20 cellular contexts compared by ENCODE assay signal in genomic region chr21:15298306-15298705, GRCh38.
DNase-seq lines count a peak whose midpoint lies in the region; ATAC-seq, FAIRE-seq and TF ChIP-seq lines count a peak whose summit lies in the region.
"Had no signal": no experiment of that assay in that cellular context is flagged by ENCODE, and none has a peak within 500 bp of the region (broad histone marks: within the 10 kb centered on the region; RNA-seq: fewer than 3 reads in every experiment).

No MANE protein-coding gene starts in this region.

- POLR2A ChIA-PET in K562 (lab: Yijun Ruan, JAX): interaction anchor here (0.6 kb wide), 1 partner anchor 620 kb away, joined by 3 read pairs; no protein-coding TSS in a partner anchor
- POLR2A ChIA-PET in endothelial cell of umbilical vein (lab: Charles Lee): no interaction called here
- POLR2A ChIA-PET in PC-3 (lab: Charles Lee; ENCODE audit: unreplicated experiment): no interaction called here

- in situ Hi-C loops in K562 (cut with MboI): loop anchor here (25.0 kb wide), 1 partner anchor 886 kb away; no protein-coding TSS in a partner anchor

- no peak overlapping the region for H3K4me3 Mint-ChIP-seq in neural crest cell
- H3K4me3 Mint-ChIP-seq: CD4-positive, CD25-positive, alpha-beta regulatory T cell; CD8-positive, alpha-beta T cell; HFFc6 had no signal

- peaks cover 0 to 4% of the 10 kb centered on the region in 2 experiments; a peak in 1 of 5 replicates for H3K4me1 ChIP-seq in K562 (replicated peaks in 1 of 2; ENCODE audit: control insufficient read depth in 2 of 2, insufficient read depth in 2 of 2, low read length in 2 of 2)
- H3K4me1 ChIP-seq in endothelial cell of umbilical vein (ENCODE audit: control insufficient read depth, extremely low read depth, insufficient read depth, low read length): peaks cover 7% of the 10 kb centered on the region
- peaks cover 13% of the 10 kb centered on the region; the same call in 1 of the 2 replicates for H3K4me1 ChIP-seq in PC-3 (ENCODE audit: insufficient read depth, low read length)
- H3K4me1 ChIP-seq: HAP-1 had no signal

- H3K36me3 ChIP-seq in K562 (ENCODE audit: control insufficient read depth, insufficient read depth, low read length) (no peaks in the 10 kb centered on the region), bronchial epithelial cell (ENCODE audit: control insufficient read depth, insufficient read depth, low read length) (no peaks in the 10 kb centered on the region), endothelial cell of umbilical vein (ENCODE audit: control insufficient read depth in 2 of 2, extremely low read depth in 1 of 2, insufficient read depth in 2 of 2, low read length in 2 of 2) (no peaks in the 10 kb centered on the region), PC-3 (ENCODE audit: low read depth, low read length) (no peaks in the 10 kb centered on the region)
- H3K36me3 ChIP-seq: HAP-1 had no signal

- peaks cover 29% of the 10 kb centered on the region for H3K4me1 Mint-ChIP-seq in neural crest cell
- H3K4me1 Mint-ChIP-seq: CD4-positive, CD25-positive, alpha-beta regulatory T cell had no signal

- H3K9me3 Mint-ChIP-seq in neural crest cell: peaks cover 12% of the 10 kb centered on the region
- H3K9me3 Mint-ChIP-seq: HFFc6 had no signal

- H3K9me3 ChIP-seq in K562 (replicated peaks; ENCODE audit: control insufficient read depth, insufficient read depth, low read depth, low read length) (no peaks in the 10 kb centered on the region), endothelial cell of umbilical vein (replicated peaks; ENCODE audit: control insufficient read depth, insufficient read depth, low read length) (no peaks in the 10 kb centered on the region), PC-3 (ENCODE audit: low read length) (no peaks in the 10 kb centered on the region)
- H3K9me3 ChIP-seq: HAP-1 had no signal

- H3K4me3 ChIP-seq in K562 (no peak overlapping the region), bronchial epithelial cell (ENCODE audit: low read depth, low read length) (no peak overlapping the region), endothelial cell of umbilical vein (replicated peaks in 1 of 3; ENCODE audit: insufficient read depth in 1 of 3, low read depth in 1 of 3, low read length in 3 of 3) (no peak overlapping the region), PC-3 (ENCODE audit: low read length) (no peak overlapping the region)
- H3K4me3 ChIP-seq: HAP-1 had no signal

- BruUV-seq in K562 (replicated peaks; lab: Mats Ljungman, UMichigan) (no TSS peak), endothelial cell of umbilical vein (replicated peaks; lab: Mats Ljungman, UMichigan) (no TSS peak), PC-3 (replicated peaks; lab: Mats Ljungman, UMichigan) (no TSS peak)

- CTCF ChIA-PET in K562 (lab: Yijun Ruan, JAX; ENCODE audit: low intra/inter-chr PET ratio) (no interaction called here), endothelial cell of umbilical vein (lab: Charles Lee) (no interaction called here), PC-3 (lab: Charles Lee) (no interaction called here)

- H3K27ac Mint-ChIP-seq in neural crest cell (ENCODE audit: unreplicated experiment): peak overlapping the region; percentile 8
- H3K27ac Mint-ChIP-seq: CD4-positive, CD25-positive, alpha-beta regulatory T cell; CD8-positive, alpha-beta T cell; HFFc6 had no signal

- ATAC-seq in K562 (no peak), HG03025 (IDR thresholded peaks at IDR 0.05; ENCODE audit: low FRiP score, unreplicated experiment) (no peak), PC-3 (no peak)
- ATAC-seq: CD8-positive, alpha-beta T cell had no signal

- FAIRE-seq in K562 (lab: Jason Lieb, UNC): no peak
- peak; percentile 64 for FAIRE-seq in bronchial epithelial cell (lab: Jason Lieb, UNC)
- FAIRE-seq in endothelial cell of umbilical vein (lab: Jason Lieb, UNC): peak; percentile 70
- FAIRE-seq: G401.6, GM12892, H54 had no signal

- peaks cover 18% of the 10 kb centered on the region for H3K36me3 Mint-ChIP-seq in neural crest cell (ENCODE audit: low read depth)
- H3K36me3 Mint-ChIP-seq: CD4-positive, CD25-positive, alpha-beta regulatory T cell; CD8-positive, alpha-beta T cell had no signal

- H4K20me1 ChIP-seq in K562 (replicated peaks; ENCODE audit: control insufficient read depth, insufficient read depth, low read length) (no peaks in the 10 kb centered on the region), endothelial cell of umbilical vein (replicated peaks; ENCODE audit: control insufficient read depth, extremely low read depth, insufficient read depth, low read length) (no peaks in the 10 kb centered on the region), PC-3 (ENCODE audit: low read length) (no peaks in the 10 kb centered on the region)

- H3K27me3 Mint-ChIP-seq in neural crest cell (ENCODE audit: low read depth): no peaks in the 10 kb centered on the region
- H3K27me3 Mint-ChIP-seq: CD4-positive, CD25-positive, alpha-beta regulatory T cell had no signal

- no peak for TF ChIP-seq RAD21 in K562 (CRISPR knock-in tag; conservative IDR thresholded peaks at IDR 0.05 in 1 of 2, IDR thresholded peaks at IDR 0.05 in 1 of 2)

- no peak overlapping the region for H3K27ac ChIP-seq in K562 (ENCODE audit: extremely low read depth, low read depth, low read length)
- H3K27ac ChIP-seq in endothelial cell of umbilical vein (ENCODE audit: insufficient read depth, low read depth, low read length): no peak overlapping the region
- no peak overlapping the region for H3K27ac ChIP-seq in PC-3 (ENCODE audit: low read length)
- H3K27ac ChIP-seq: C4-2B had no signal

- TF ChIP-seq POLR2A in K562 (conservative IDR thresholded peaks at IDR 0.05): no peak
- TF ChIP-seq POLR2A in endothelial cell of umbilical vein (IDR thresholded peaks at IDR 0.05; ENCODE audit: low read depth, low read length): no peak

- H3K4me2 ChIP-seq in K562 (ENCODE audit: insufficient read depth, low read length) (no peak overlapping the region), endothelial cell of umbilical vein (ENCODE audit: insufficient read depth, low read length) (no peak overlapping the region), PC-3 (ENCODE audit: low read length) (no peak overlapping the region)

- no peak overlapping the region for H3K9ac ChIP-seq in K562 (ENCODE audit: insufficient read depth in 1 of 2, low read depth in 2 of 2, low read length in 2 of 2)
- no peak overlapping the region for H3K9ac ChIP-seq in endothelial cell of umbilical vein (replicated peaks; ENCODE audit: extremely low read depth, insufficient read depth, low read length)
- no peak overlapping the region for H3K9ac ChIP-seq in PC-3 (ENCODE audit: low read length)

- dilution Hi-C loops in endothelial cell of umbilical vein (cut with MboI; ENCODE audit: extremely low pct_ligation_motif_present, low sequenced_read_pairs): no loop called here

- H3K27me3 ChIP-seq in K562 (ENCODE audit: control insufficient read depth in 2 of 2, insufficient read depth in 2 of 2, low read length in 2 of 2) (no peaks in the 10 kb centered on the region), bronchial epithelial cell (ENCODE audit: control insufficient read depth, insufficient read depth, low read length) (no peaks in the 10 kb centered on the region), endothelial cell of umbilical vein (ENCODE audit: control insufficient read depth in 2 of 2, insufficient read depth in 2 of 2, low read length in 2 of 2) (no peaks in the 10 kb centered on the region), PC-3 (ENCODE audit: low read length) (no peaks in the 10 kb centered on the region)

- no peaks in the 10 kb centered on the region for H3K9me2 ChIP-seq in PC-3 (replicated peaks; ENCODE audit: low read length)

- WGBS in K562 (ENCODE audit: insufficient coverage, low coverage, missing lambda C conversion rate): 26% methylated on average over 4 of the region's 4 CpGs

- H3F3A ChIP-seq in PC-3 (ENCODE audit: low read length, unreplicated experiment): no peaks in the 10 kb centered on the region

- H2AFZ ChIP-seq in K562 (ENCODE audit: low read depth, low read length) (0 out of 2 replicates have a peak overlapping the region, but pooled peaks have one; percentile 14), endothelial cell of umbilical vein (ENCODE audit: low read depth, low read length) (no peak overlapping the region), PC-3 (ENCODE audit: low read length) (no peak overlapping the region)

- no peak for TF ChIP-seq EP300 in K562 (IDR thresholded peaks at IDR 0.05; ENCODE audit: low read length)

- intact Hi-C loops in K562 (cut with micrococcal nuclease) (loop anchor here (10.0 kb wide), 1 partner anchor 56 kb away; no protein-coding TSS in a partner anchor), endothelial cell of umbilical vein (cut with micrococcal nuclease) (loop anchor here (5.0 kb wide), 1 partner anchor 59 kb away; no protein-coding TSS in a partner anchor), PC-3 (cut with micrococcal nuclease) (no loop called here)

- TF ChIP-seq CTCF in K562 (IDR thresholded peaks at IDR 0.05 in 2 of 3, conservative IDR thresholded peaks at IDR 0.05 in 1 of 3; ENCODE audit: insufficient read depth in 2 of 3, low read depth in 1 of 3, low read length in 3 of 3) (no peak), bronchial epithelial cell (IDR thresholded peaks at IDR 0.05; ENCODE audit: insufficient read depth, low read length, severe bottlenecking) (no peak), endothelial cell of umbilical vein (IDR thresholded peaks at IDR 0.05; ENCODE audit: extremely low read depth in 1 of 2, insufficient read depth in 1 of 2, low read depth in 1 of 2, low read length in 2 of 2) (no peak), neural crest cell (conservative IDR thresholded peaks at IDR 0.05) (no peak), PC-3 (conservative IDR thresholded peaks at IDR 0.05; ENCODE audit: low read depth, low read length) (no peak)

- H3K9me1 ChIP-seq in K562 (ENCODE audit: control insufficient read depth, insufficient read depth, low read length) (no peaks in the 10 kb centered on the region), endothelial cell of umbilical vein (replicated peaks; ENCODE audit: control insufficient read depth, extremely low read depth, insufficient read depth, low read length) (no peaks in the 10 kb centered on the region)

- DNase-seq in K562 (ENCODE audit: extremely low read depth in 1 of 4, low spot score in 3 of 4) (no peak), bronchial epithelial cell (ENCODE audit: low read depth) (no peak), endothelial cell of umbilical vein (ENCODE audit: low read depth, low spot score) (peak; percentile 80), neural crest cell (ENCODE audit: low read depth, low spot score) (no peak), HUDEP-2 (lab: John Stamatoyannopoulos, UW; ENCODE audit: unreplicated experiment in 76 of 76) (no peak), PC-3 (no peak)
- no peak for DNase-seq in activated naive CD4-positive, alpha-beta T cell treated with Interleukin-2 at 50 U/mL for 16 hours
- DNase-seq: Caco-2; CD8-positive, alpha-beta T cell; DMS153; DND-41; GOT3; HFFc6 had no signal

- H3K79me2 ChIP-seq in K562 (ENCODE audit: control insufficient read depth, insufficient read depth, low read length) (no peaks in the 10 kb centered on the region), endothelial cell of umbilical vein (ENCODE audit: control insufficient read depth, insufficient read depth, low read length) (no peaks in the 10 kb centered on the region), PC-3 (ENCODE audit: low read length) (no peaks in the 10 kb centered on the region)

TF ChIP-seq in K562, 482 proteins besides CTCF, POLR2A, EP300 and RAD21:
- TF ChIP-seq ZNF282 (CRISPR knock-in tag; IDR thresholded peaks at IDR 0.05): no peak

TF ChIP-seq in endothelial cell of umbilical vein, 7 proteins besides CTCF, POLR2A, EP300 and RAD21 (continues in another document):
- peak; percentile 40 for TF ChIP-seq POLR2AphosphoS5 (IDR thresholded peaks at IDR 0.05; ENCODE audit: insufficient read depth, low read depth, low read length)
